In genomic region chr3:136885357-136886213, GRCh38 we compare ENCODE assay signal across 15 cellular contexts. TPM values are rescaled to one million over a fixed set of nuclear protein-coding genes. Genes with fewer than 3 reads are reported as not detected.
DNase-seq lines count a peak whose midpoint lies in the region; ATAC-seq, FAIRE-seq and TF ChIP-seq lines count a peak whose summit lies in the region.
"Had no signal": no experiment of that assay in that cellular context is flagged by ENCODE, and none has a peak within 500 bp of the region (broad histone marks: within the 10 kb centered on the region; RNA-seq: fewer than 3 reads in every experiment).

No MANE protein-coding gene starts in this region.

- H3K27me3 ChIP-seq in CD4-positive, alpha-beta T cell (ENCODE audit: control insufficient read depth, insufficient read depth, low read length), result no peaks in the 10 kb centered on the region
- H3K27me3 ChIP-seq: colonic mucosa, SJSA1 had no signal

- peaks cover 27% of the 10 kb centered on the region for H3K36me3 Mint-ChIP-seq in CD4-positive, alpha-beta T cell (ENCODE audit: low read depth)

- peak; percentile 71 for ATAC-seq in CD4-positive, alpha-beta T cell (ENCODE audit: poor library complexity)
- ATAC-seq in left ventricle myocardium superior, result no peak
- no peak for ATAC-seq in HG03571 (IDR thresholded peaks at IDR 0.05; ENCODE audit: unreplicated experiment)

- no peaks in the 10 kb centered on the region for H3K9me3 ChIP-seq in CD4-positive, alpha-beta T cell (ENCODE audit: control insufficient read depth, low read length)
- peaks cover 5% of the 10 kb centered on the region for H3K9me3 ChIP-seq in KOPT-K1 (ENCODE audit: insufficient read depth, low read length, poor library complexity, severe bottlenecking)
- H3K9me3 ChIP-seq: colonic mucosa, SJSA1 had no signal

- peak overlapping the region; percentile 55 for H3K4me3 Mint-ChIP-seq in CD4-positive, alpha-beta T cell
- H3K4me3 Mint-ChIP-seq: H9 had no signal

- peaks cover 3% of the 10 kb centered on the region for H3K9me3 Mint-ChIP-seq in CD4-positive, alpha-beta T cell

- no peak for TF ChIP-seq CTCF in CD4-positive, alpha-beta T cell (IDR thresholded peaks at IDR 0.05)

- H3K4me1 Mint-ChIP-seq in CD4-positive, alpha-beta T cell (ENCODE audit: low read depth), result peaks cover 80% of the 10 kb centered on the region
- H3K4me1 Mint-ChIP-seq: H9 had no signal

- peak overlapping the region; percentile 43 for H3K27ac Mint-ChIP-seq in CD4-positive, alpha-beta T cell
- H3K27ac Mint-ChIP-seq: H9 had no signal

- no peaks in the 10 kb centered on the region for H3K27me3 Mint-ChIP-seq in CD4-positive, alpha-beta T cell
- H3K27me3 Mint-ChIP-seq: IgD-negative memory B cell had no signal

- POLR2A ChIA-PET in CD4-positive, alpha-beta T cell (lab: Charles Lee), result interaction anchor here (0.7 to 2.9 kb wide), 4 partner anchors 13 to 133 kb away, joined by 3 to 18 read pairs (median 6); partner anchors contain the start of genes NCK1 and STAG1

- CTCF ChIA-PET in CD4-positive, alpha-beta T cell (lab: Charles Lee), result interaction anchor here (0.7 to 2.3 kb wide), 2 partner anchors 15 to 24 kb away, joined by 3 to 9 read pairs; partner anchors contain the start of gene NCK1

- H3K36me3 ChIP-seq in KOPT-K1 (ENCODE audit: insufficient read depth, low read length), result peaks cover 8% of the 10 kb centered on the region
- H3K36me3 ChIP-seq: colonic mucosa had no signal

- intact Hi-C loops in CD4-positive, alpha-beta T cell (cut with DNase I, micrococcal nuclease), result loop anchor here in 1 of 2 experiments (2.0 to 5.0 kb wide), 2 partner anchors 23 to 37 kb away; partner anchors contain the start of gene NCK1
- intact Hi-C loops in left ventricle myocardium superior (cut with micrococcal nuclease), result no loop called here

- no peak overlapping the region for H3K27ac ChIP-seq in CD4-positive, alpha-beta T cell (ENCODE audit: low read depth, low read length)
- peak overlapping the region; percentile 83 for H3K27ac ChIP-seq in KOPT-K1 (ENCODE audit: low read depth, low read length, poor library complexity, severe bottlenecking)
- H3K27ac ChIP-seq: colonic mucosa, SJSA1 had no signal

- FAIRE-seq in GM19239 (lab: Jason Lieb, UNC), result peak; percentile 64

- DNase-seq in CD4-positive, alpha-beta T cell, result no peak
- DNase-seq in GM19239 (ENCODE audit: insufficient read length, low spot score), result no peak
- peak; percentile 34 for DNase-seq in central memory CD4-positive, alpha-beta T cell
- DNase-seq in left ventricle myocardium superior, result no peak
- DNase-seq in middle frontal gyrus (ENCODE audit: extremely low spot score, low spot score), result no peak
- DNase-seq in NCI-H345 (lab: John Stamatoyannopoulos, UW), result no peak
- DNase-seq: colonic mucosa; GF-D8; H9; NCI-H187; stimulated activated CD4-positive, alpha-beta T cell treated with anti-CD3 and anti-CD28 coated beads, Interleukin-2, amount 100 ng/mL, for 48 hours had no signal

RNA-seq across cellular contexts. Expression of gene NCK1, which starts 23.6 kb away (rescaled TPM):
- total RNA-seq in CD4-positive, alpha-beta T cell, result 10 to 100 TPM; 52.9 to 55.0 TPM
- total RNA-seq in left ventricle myocardium superior, result 22.4 TPM
